Comparison of ENCODE assay signal across 9 cellular contexts in the genomic region with DNA sequence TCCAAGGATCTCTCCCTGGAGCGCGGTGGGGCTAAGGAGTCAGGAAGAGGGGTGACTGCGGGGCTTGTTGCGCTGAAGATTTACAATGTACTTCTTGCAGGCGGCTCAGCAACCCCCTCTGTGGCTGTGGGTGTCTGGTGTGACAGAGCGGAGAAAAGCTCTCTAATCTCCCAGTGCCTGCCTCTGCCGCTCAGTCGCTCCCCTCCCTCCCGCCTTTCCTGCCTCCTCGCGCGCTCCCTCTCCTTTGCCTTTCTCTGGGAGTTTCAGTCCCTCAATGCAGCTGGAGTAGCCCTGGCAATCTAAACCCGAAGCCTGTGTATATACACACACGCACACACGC. TPM values are rescaled to one million over a fixed set of nuclear protein-coding genes. Genes with fewer than 3 reads are reported as not detected.
A peak's percentile ranks its signal among the peaks of the same experiment; 100 is the strongest.
DNase-seq lines count a peak whose midpoint lies in the region; ATAC-seq and TF ChIP-seq lines count a peak whose summit lies in the region.
"Had no signal": no experiment of that assay in that cellular context is flagged by ENCODE, and none has a peak within 500 bp of the region (broad histone marks: within the 10 kb centered on the region; RNA-seq: fewer than 3 reads in every experiment).

No MANE protein-coding gene starts in this region.

- H3K9me3 ChIP-seq in fibroblast of lung (ENCODE audit: control insufficient read depth, insufficient read depth, low read depth, low read length) = no peaks in the 10 kb centered on the region
- no peaks in the 10 kb centered on the region for H3K9me3 ChIP-seq in neuron (ENCODE audit: low read length)

- H3K36me3 ChIP-seq in fibroblast of lung (ENCODE audit: control insufficient read depth, insufficient read depth, low read length) (no peaks in the 10 kb centered on the region), neuron (ENCODE audit: insufficient read depth, low read length) (no peaks in the 10 kb centered on the region)

- H2AFZ ChIP-seq in fibroblast of lung (ENCODE audit: low read length) (peak overlapping the region; percentile 70), neuron (ENCODE audit: low read depth, low read length) (peak overlapping the region; percentile 91)

- no peaks in the 10 kb centered on the region for H4K20me1 ChIP-seq in fibroblast of lung (ENCODE audit: control insufficient read depth, extremely low read depth, insufficient read depth, low read length)

- peak overlapping the region; percentile 77 for H3K27ac ChIP-seq in fibroblast of lung (ENCODE audit: insufficient read depth, low read length)

- TF ChIP-seq CTCF in GM10266 (IDR thresholded peaks at IDR 0.05; ENCODE audit: control insufficient read depth, insufficient read depth, low read depth, missing control alignments) = no peak
- TF ChIP-seq CTCF in fibroblast of lung (conservative IDR thresholded peaks at IDR 0.05 in 1 of 2, IDR thresholded peaks at IDR 0.05 in 1 of 2; ENCODE audit: low read depth in 1 of 2, low read length in 2 of 2) = peak in 1 of 2 donors; percentile 36

- peak overlapping the region; percentile 64 for H3K9ac ChIP-seq in fibroblast of lung (ENCODE audit: insufficient read depth, low read length)

- H3K27me3 ChIP-seq in fibroblast of lung (ENCODE audit: control insufficient read depth, insufficient read depth, low read length) (peaks cover 6% of the 10 kb centered on the region), neuron (ENCODE audit: insufficient read depth, low read length) (peaks cover 10% of the 10 kb centered on the region)

- peak; percentile 15 for DNase-seq in GM10266 (ENCODE audit: extremely low spot score)
- peak; percentile 65 for DNase-seq in OCI-M1 (lab: John Stamatoyannopoulos, UW)
- peak; percentile 71 to 72 for DNase-seq in fibroblast of lung (ENCODE audit: low read depth in 2 of 2)
- no peak for DNase-seq in NCI-H128 (lab: John Stamatoyannopoulos, UW; ENCODE audit: unreplicated experiment)

- peak overlapping the region; percentile 77 for H3K4me2 ChIP-seq in fibroblast of lung (ENCODE audit: extremely low read depth, insufficient read depth, low read length)

- H3K4me3 ChIP-seq in fibroblast of lung (replicated peaks in 1 of 4; ENCODE audit: control extremely low read depth in 1 of 4, insufficient read depth in 1 of 4, low read depth in 3 of 4, low read length in 4 of 4) (peak overlapping the region; percentile 72 to 83 (median 77)), neuron (ENCODE audit: low read length) (peak overlapping the region; percentile 64)

- ATAC-seq in GM21717 (IDR thresholded peaks at IDR 0.05; ENCODE audit: unreplicated experiment) (no peak), GM19455 (IDR thresholded peaks at IDR 0.05; ENCODE audit: unreplicated experiment) (no peak), HG03354 (IDR thresholded peaks at IDR 0.05; ENCODE audit: poor library complexity, severe bottlenecking, unreplicated experiment) (no peak)

- H3K79me2 ChIP-seq in fibroblast of lung (ENCODE audit: control insufficient read depth, insufficient read depth, low read length) = peaks cover 69% of the 10 kb centered on the region

- H3K4me1 ChIP-seq in fibroblast of lung (ENCODE audit: control insufficient read depth, extremely low read depth, insufficient read depth, low read length) (no peaks in the 10 kb centered on the region), neuron (ENCODE audit: insufficient read depth, low read length) (peaks cover 14% of the 10 kb centered on the region)

RNA-seq across cellular contexts. Expression of gene TRHDE, which starts 0.8 kb away (rescaled TPM):
- total RNA-seq in fibroblast of lung = 5.9 and 7.3 TPM in 2 replicates
- polyA plus RNA-seq in fibroblast of lung = 8.8 and 17.6 TPM in 2 replicates
- 7.1 and 7.7 TPM in 2 replicates for polyA plus RNA-seq in fibroblast of lung (2012)
- polyA minus RNA-seq in fibroblast of lung (ENCODE audit: low replicate concordance) = 5.3 and 12.8 TPM in 2 replicates
- total RNA-seq: lung microvascular endothelial cell had no signal
